ENCODE assay signal across 12 cellular contexts in genomic region chrX:20218809-20219505, GRCh38. TPM values are rescaled to one million over a fixed set of nuclear protein-coding genes. Genes with fewer than 3 reads are reported as not detected.
DNase-seq lines count a peak whose midpoint lies in the region; ATAC-seq, FAIRE-seq and TF ChIP-seq lines count a peak whose summit lies in the region.
"Had no signal": no experiment of that assay in that cellular context is flagged by ENCODE, and none has a peak within 500 bp of the region (broad histone marks: within the 10 kb centered on the region; RNA-seq: fewer than 3 reads in every experiment).

No MANE protein-coding gene starts in this region.

- no peak for FAIRE-seq in H54 (lab: Jason Lieb, UNC)

- intact Hi-C loops in sciatic nerve (cut with DNase I): no loop called here

- H3K4me3 ChIP-seq in choroid plexus epithelial cell (ENCODE audit: low read depth, low read length): peak overlapping the region; percentile 27

- peak; percentile 48 for ATAC-seq in sciatic nerve
- ATAC-seq: activated CD8-positive, alpha-beta T cell treated with anti-CD3 and anti-CD28 coated beads for 36 hours had no signal

- DNase-seq in GF-D8 (lab: John Stamatoyannopoulos, UW) (peak; percentile 20), choroid plexus epithelial cell (ENCODE audit: low read depth) (peak; percentile 65), iris pigment epithelial cell (ENCODE audit: low read depth) (peak; percentile 21), sciatic nerve (ENCODE audit: low spot score) (no peak), H54 (ENCODE audit: insufficient read length, low spot score) (no peak), NCI-H524 treated with DMSO at 0.1 percent for 48 hours (lab: John Stamatoyannopoulos, UW) (no peak), NCI-H69 (lab: John Stamatoyannopoulos, UW) (no peak), NCI-H748 treated with DMSO at 0.1 percent for 48 hours (lab: John Stamatoyannopoulos, UW) (no peak)
- DNase-seq: activated CD8-positive, alpha-beta T cell treated with anti-CD3 and anti-CD28 coated beads for 36 hours; activated naive CD8-positive, alpha-beta T cell treated with anti-CD3 and anti-CD28 coated beads, Interleukin-2, amount 10 ng/mL, durations not matched to agents 7 days and 5 days; MV-4-11; NCI-H82 had no signal

- no peak for TF ChIP-seq POLR2A in H54 (IDR thresholded peaks at IDR 0.05; ENCODE audit: low read depth, low read length)

- peak; percentile 45 for TF ChIP-seq CTCF in choroid plexus epithelial cell (conservative IDR thresholded peaks at IDR 0.05; ENCODE audit: low read depth, low read length)

RNA-seq across cellular contexts. Expression of gene RPS6KA3, which starts 47.8 kb away (rescaled TPM):
- 43.6 TPM for total RNA-seq in sciatic nerve

Comparison
In these comparisons a context has a peak if more than half of its experiments do, and no peak if none do; other contexts are left out.
1. DNase-seq: peak in GF-D8 (single experiment), choroid plexus epithelial cell (single experiment) and iris pigment epithelial cell (single experiment); none in sciatic nerve (single experiment), H54 (single experiment), NCI-H524 treated with DMSO at 0.1 percent for 48 hours (single experiment), NCI-H69 (single experiment) and NCI-H748 treated with DMSO at 0.1 percent for 48 hours (single experiment).